28 cellular contexts compared by ENCODE assay signal in the genomic region with DNA sequence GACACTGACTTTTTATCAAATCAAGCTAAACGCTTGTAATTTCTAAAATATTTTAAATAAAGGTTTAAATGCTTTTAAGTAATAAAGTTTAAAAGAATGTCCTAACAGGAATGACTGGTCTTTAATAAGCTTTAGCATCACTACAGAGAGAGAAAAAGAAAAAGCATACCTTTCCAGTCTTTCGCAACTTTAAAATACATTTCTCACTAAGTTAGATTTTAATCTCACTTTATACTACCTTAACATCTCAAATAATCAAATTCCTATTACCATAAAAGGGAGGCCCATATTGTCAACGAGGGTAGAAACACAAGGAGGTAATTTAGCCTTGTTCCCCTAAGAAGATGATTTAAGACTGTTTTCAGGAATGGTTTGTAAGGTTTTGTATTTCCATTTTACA.
"Had no signal": no experiment of that assay in that cellular context is flagged by ENCODE, and none has a peak within 500 bp of the region (broad histone marks: within the 10 kb centered on the region; RNA-seq: fewer than 3 reads in every experiment).

No MANE protein-coding gene starts in this region.

- H3K4me1 ChIP-seq: lower lobe of right lung, neural progenitor cell, parathyroid adenoma, right atrium auricular region, suprapubic skin, tibial artery, upper lobe of right lung had no signal

- H3K4me3 ChIP-seq: left lung, lower lobe of right lung, neural progenitor cell, right atrium auricular region, sigmoid colon, spleen, suprapubic skin, thoracic aorta, tibial artery, upper lobe of right lung had no signal

- H3K9me3 ChIP-seq: left lung, lower lobe of right lung, neutrophil, right atrium auricular region, sigmoid colon, spleen, suprapubic skin, thoracic aorta, tibial artery, upper lobe of right lung had no signal

- H3K27me3 ChIP-seq: left lung, neural progenitor cell, neutrophil, right atrium auricular region, sigmoid colon, spleen, suprapubic skin, tibial artery, upper lobe of right lung had no signal

- FAIRE-seq: islet of Langerhans, kidney, small intestine, urothelium cell line had no signal

- H3K27ac ChIP-seq: left lung, lower lobe of right lung, neural progenitor cell, neutrophil, parathyroid adenoma, right atrium auricular region, sigmoid colon, spleen, suprapubic skin, thoracic aorta, tibial artery, upper lobe of right lung had no signal

- H3K4me2 ChIP-seq: neural progenitor cell had no signal

- ATAC-seq: left colon; left lung; lower lobe of right lung; natural killer cell; stimulated activated effector memory CD8-positive, alpha-beta T cell treated with anti-CD3 and anti-CD28 coated beads, Interleukin-12 subunit alpha, Interleukin-12 subunit beta, amount 100 ng/mL, for 72 hours; upper lobe of right lung had no signal

- DNase-seq: hypothalamus; immature natural killer cell; kidney; left colon; left lung; lower lobe of right lung; mammary epithelial cell; mesenchymal stem cell; naive B cell; natural killer cell; nephron progenitor cell; occipital lobe; sigmoid colon; small intestine; spleen; stimulated activated CD4-positive, alpha-beta T cell treated with anti-CD3 and anti-CD28 coated beads, Interleukin-4, amount 100 ng/mL, for 24 hours; stimulated activated naive CD4-positive, alpha-beta T cell; tibial artery; upper lobe of right lung had no signal
